Comparison of ENCODE assay signal across 17 cellular contexts in genomic region chr4:67723949-67724348, GRCh38.
DNase-seq lines count a peak whose midpoint lies in the region; ATAC-seq and TF ChIP-seq lines count a peak whose summit lies in the region.
"Had no signal": no experiment of that assay in that cellular context is flagged by ENCODE, and none has a peak within 500 bp of the region (broad histone marks: within the 10 kb centered on the region; RNA-seq: fewer than 3 reads in every experiment).

No MANE protein-coding gene starts in this region.

- no CpG with 5 or more reads among the region's 10 CpGs for WGBS in iPS DF 6.9 (ENCODE audit: insufficient coverage, insufficient read length)

- H3K9me3 ChIP-seq in DND-41 (ENCODE audit: insufficient read depth, low read length, severe bottlenecking), result no peaks in the 10 kb centered on the region
- no peaks in the 10 kb centered on the region for H3K9me3 ChIP-seq in iPS DF 6.9 (ENCODE audit: control insufficient read depth, insufficient read depth, low read length)

- peak; percentile 18 for TF ChIP-seq CTCF in DND-41 (IDR thresholded peaks at IDR 0.05; ENCODE audit: borderline replicate concordance, extremely low read depth, low read length, poor library complexity, severe bottlenecking)
- TF ChIP-seq CTCF in HFF-Myc (IDR thresholded peaks at IDR 0.05; ENCODE audit: low read depth, low read length, missing control alignments), result peak; percentile 23
- peak; percentile 30; the same call in 1 of the 2 replicates for TF ChIP-seq CTCF in VCaP (conservative IDR thresholded peaks at IDR 0.05)

- H3K27ac ChIP-seq in DND-41 (ENCODE audit: low read length) (no peak overlapping the region), VCaP (no peak overlapping the region), iPS DF 6.9 (ENCODE audit: low read length) (no peak overlapping the region)
- H3K27ac ChIP-seq: KMS-11 had no signal

- no peak overlapping the region for H2AFZ ChIP-seq in DND-41 (ENCODE audit: low read depth, low read length)

- no peak overlapping the region for H3K9ac ChIP-seq in DND-41 (ENCODE audit: low read depth, low read length)
- H3K9ac ChIP-seq: KMS-11 had no signal

- H3K4me2 ChIP-seq in DND-41 (ENCODE audit: insufficient read depth, low read length), result no peak overlapping the region
- H3K4me2 ChIP-seq: KMS-11 had no signal

- H3K36me3 ChIP-seq in DND-41 (ENCODE audit: insufficient read depth, low read length), result peaks cover 16% of the 10 kb centered on the region; the same call in 1 of the 2 replicates
- H3K36me3 ChIP-seq in iPS DF 6.9 (ENCODE audit: control insufficient read depth, insufficient read depth, low read length), result no peaks in the 10 kb centered on the region

- H3K79me2 ChIP-seq in DND-41 (ENCODE audit: insufficient read depth, low read length), result no peaks in the 10 kb centered on the region

- H3K27me3 ChIP-seq in DND-41 (ENCODE audit: insufficient read depth, low read length, poor library complexity) (no peaks in the 10 kb centered on the region), iPS DF 6.9 (ENCODE audit: control insufficient read depth, insufficient read depth, low read length) (no peaks in the 10 kb centered on the region)

- 0 out of 3 replicates have a peak, but pooled peaks have one; percentile 21 for ATAC-seq in DND-41 (ENCODE audit: insufficient read depth, low read depth)
- ATAC-seq in HG03565 (IDR thresholded peaks at IDR 0.05; ENCODE audit: unreplicated experiment), result no peak
- ATAC-seq in GM19467 (IDR thresholded peaks at IDR 0.05; ENCODE audit: unreplicated experiment), result no peak
- ATAC-seq in GM21723 (IDR thresholded peaks at IDR 0.05; ENCODE audit: unreplicated experiment), result no peak
- ATAC-seq: activated CD8-positive, alpha-beta T cell treated with anti-CD3 and anti-CD28 coated beads for 36 hours had no signal

- no peak overlapping the region for H3K4me3 ChIP-seq in DND-41 (ENCODE audit: low read depth in 1 of 2, low read length in 2 of 2)
- H3K4me3 ChIP-seq in HFF-Myc (replicated peaks; ENCODE audit: low read depth, low read length), result no peak overlapping the region
- H3K4me3 ChIP-seq in iPS DF 6.9 (ENCODE audit: low read length), result no peak overlapping the region

- DNase-seq in DND-41, result no peak
- no peak for DNase-seq in HFF-Myc (ENCODE audit: extremely low read depth, low read depth)
- peak; percentile 35 for DNase-seq in iPS DF 6.9 (ENCODE audit: low read depth, low spot score)
- no peak for DNase-seq in NOMO-1 (lab: John Stamatoyannopoulos, UW; ENCODE audit: unreplicated experiment in 2 of 2)
- DNase-seq: activated CD8-positive, alpha-beta T cell treated with anti-CD3 and anti-CD28 coated beads for 36 hours; amygdala; cortex of kidney; EL; naive B cell; NCI-H1417 treated with DMSO at 0.1 percent for 48 hours; NCI-H526; stimulated activated CD4-positive, alpha-beta T cell treated with anti-CD3 and anti-CD28 coated beads, Interleukin-15, amount 100 ng/mL, for 24 hours had no signal

- no peaks in the 10 kb centered on the region for H3K4me1 ChIP-seq in DND-41 (ENCODE audit: insufficient read depth, low read length)
- peaks cover 2% of the 10 kb centered on the region; the same call in 1 of the 2 replicates for H3K4me1 ChIP-seq in iPS DF 6.9 (ENCODE audit: control insufficient read depth, insufficient read depth, low read length)

- no peaks in the 10 kb centered on the region for H4K20me1 ChIP-seq in DND-41 (ENCODE audit: insufficient read depth, low read length)
